1 cellular context compared by ENCODE assay signal in the genomic region with DNA sequence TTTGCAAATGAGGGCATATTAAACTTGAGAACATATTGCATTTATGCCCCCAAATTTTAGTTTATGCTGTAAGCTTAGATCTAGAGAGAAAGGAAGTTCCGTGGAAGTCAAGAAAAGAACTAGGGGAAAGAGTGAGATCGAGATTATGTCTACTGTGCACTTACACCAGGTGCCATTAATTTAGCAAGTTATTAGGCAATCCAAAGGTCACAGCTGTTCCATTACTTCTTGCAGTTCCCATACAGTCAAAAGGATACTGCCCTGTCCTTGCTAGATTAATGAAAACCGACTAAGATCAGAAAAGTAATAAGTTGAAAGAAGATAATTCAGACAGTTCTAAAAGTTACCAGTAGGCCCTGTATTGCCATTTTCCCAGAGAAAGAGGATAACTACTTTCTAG.
TF ChIP-seq lines count a peak whose summit lies in the region.

No MANE protein-coding gene starts in this region.

TF ChIP-seq in K562, 482 proteins besides CTCF, POLR2A, EP300 and RAD21:
- TF ChIP-seq, protein P1, sequence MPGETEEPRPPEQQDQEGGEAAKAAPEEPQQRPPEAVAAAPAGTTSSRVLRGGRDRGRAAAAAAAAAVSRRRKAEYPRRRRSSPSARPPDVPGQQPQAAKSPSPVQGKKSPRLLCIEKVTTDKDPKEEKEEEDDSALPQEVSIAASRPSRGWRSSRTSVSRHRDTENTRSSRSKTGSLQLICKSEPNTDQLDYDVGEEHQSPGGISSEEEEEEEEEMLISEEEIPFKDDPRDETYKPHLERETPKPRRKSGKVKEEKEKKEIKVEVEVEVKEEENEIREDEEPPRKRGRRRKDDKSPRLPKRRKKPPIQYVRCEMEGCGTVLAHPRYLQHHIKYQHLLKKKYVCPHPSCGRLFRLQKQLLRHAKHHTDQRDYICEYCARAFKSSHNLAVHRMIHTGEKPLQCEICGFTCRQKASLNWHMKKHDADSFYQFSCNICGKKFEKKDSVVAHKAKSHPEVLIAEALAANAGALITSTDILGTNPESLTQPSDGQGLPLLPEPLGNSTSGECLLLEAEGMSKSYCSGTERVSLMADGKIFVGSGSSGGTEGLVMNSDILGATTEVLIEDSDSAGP (CRISPR knock-in tag; IDR thresholded peaks at IDR 0.05): no peak
- TF ChIP-seq BDP1 (IDR thresholded peaks at IDR 0.05; ENCODE audit: insufficient read depth, insufficient read length): no peak
- TF ChIP-seq, protein P2, sequence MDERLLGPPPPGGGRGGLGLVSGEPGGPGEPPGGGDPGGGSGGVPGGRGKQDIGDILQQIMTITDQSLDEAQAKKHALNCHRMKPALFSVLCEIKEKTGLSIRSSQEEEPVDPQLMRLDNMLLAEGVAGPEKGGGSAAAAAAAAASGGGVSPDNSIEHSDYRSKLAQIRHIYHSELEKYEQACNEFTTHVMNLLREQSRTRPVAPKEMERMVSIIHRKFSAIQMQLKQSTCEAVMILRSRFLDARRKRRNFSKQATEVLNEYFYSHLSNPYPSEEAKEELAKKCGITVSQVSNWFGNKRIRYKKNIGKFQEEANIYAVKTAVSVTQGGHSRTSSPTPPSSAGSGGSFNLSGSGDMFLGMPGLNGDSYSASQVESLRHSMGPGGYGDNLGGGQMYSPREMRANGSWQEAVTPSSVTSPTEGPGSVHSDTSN (CRISPR knock-in tag; IDR thresholded peaks at IDR 0.05; ENCODE audit: low read depth): no peak
- TF ChIP-seq, protein P2 (tag; conservative IDR thresholded peaks at IDR 0.05; ENCODE audit: low read depth): no peak
- TF ChIP-seq ZC3H8 (IDR thresholded peaks at IDR 0.05): no peak
- TF ChIP-seq, protein P3, sequence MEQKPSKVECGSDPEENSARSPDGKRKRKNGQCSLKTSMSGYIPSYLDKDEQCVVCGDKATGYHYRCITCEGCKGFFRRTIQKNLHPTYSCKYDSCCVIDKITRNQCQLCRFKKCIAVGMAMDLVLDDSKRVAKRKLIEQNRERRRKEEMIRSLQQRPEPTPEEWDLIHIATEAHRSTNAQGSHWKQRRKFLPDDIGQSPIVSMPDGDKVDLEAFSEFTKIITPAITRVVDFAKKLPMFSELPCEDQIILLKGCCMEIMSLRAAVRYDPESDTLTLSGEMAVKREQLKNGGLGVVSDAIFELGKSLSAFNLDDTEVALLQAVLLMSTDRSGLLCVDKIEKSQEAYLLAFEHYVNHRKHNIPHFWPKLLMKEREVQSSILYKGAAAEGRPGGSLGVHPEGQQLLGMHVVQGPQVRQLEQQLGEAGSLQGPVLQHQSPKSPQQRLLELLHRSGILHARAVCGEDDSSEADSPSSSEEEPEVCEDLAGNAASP (IDR thresholded peaks at IDR 0.05): no peak
- TF ChIP-seq, protein P4, sequence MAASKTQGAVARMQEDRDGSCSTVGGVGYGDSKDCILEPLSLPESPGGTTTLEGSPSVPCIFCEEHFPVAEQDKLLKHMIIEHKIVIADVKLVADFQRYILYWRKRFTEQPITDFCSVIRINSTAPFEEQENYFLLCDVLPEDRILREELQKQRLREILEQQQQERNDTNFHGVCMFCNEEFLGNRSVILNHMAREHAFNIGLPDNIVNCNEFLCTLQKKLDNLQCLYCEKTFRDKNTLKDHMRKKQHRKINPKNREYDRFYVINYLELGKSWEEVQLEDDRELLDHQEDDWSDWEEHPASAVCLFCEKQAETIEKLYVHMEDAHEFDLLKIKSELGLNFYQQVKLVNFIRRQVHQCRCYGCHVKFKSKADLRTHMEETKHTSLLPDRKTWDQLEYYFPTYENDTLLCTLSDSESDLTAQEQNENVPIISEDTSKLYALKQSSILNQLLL (CRISPR knock-in tag; IDR thresholded peaks at IDR 0.05; ENCODE audit: borderline replicate concordance): no peak
- no peak for TF ChIP-seq HNRNPH1 (optimal IDR thresholded peaks at IDR 0.05; ENCODE audit: low read depth, low read length)
- TF ChIP-seq GATA2 (CRISPR knock-in tag; IDR thresholded peaks at IDR 0.05): no peak
- TF ChIP-seq, protein P5, sequence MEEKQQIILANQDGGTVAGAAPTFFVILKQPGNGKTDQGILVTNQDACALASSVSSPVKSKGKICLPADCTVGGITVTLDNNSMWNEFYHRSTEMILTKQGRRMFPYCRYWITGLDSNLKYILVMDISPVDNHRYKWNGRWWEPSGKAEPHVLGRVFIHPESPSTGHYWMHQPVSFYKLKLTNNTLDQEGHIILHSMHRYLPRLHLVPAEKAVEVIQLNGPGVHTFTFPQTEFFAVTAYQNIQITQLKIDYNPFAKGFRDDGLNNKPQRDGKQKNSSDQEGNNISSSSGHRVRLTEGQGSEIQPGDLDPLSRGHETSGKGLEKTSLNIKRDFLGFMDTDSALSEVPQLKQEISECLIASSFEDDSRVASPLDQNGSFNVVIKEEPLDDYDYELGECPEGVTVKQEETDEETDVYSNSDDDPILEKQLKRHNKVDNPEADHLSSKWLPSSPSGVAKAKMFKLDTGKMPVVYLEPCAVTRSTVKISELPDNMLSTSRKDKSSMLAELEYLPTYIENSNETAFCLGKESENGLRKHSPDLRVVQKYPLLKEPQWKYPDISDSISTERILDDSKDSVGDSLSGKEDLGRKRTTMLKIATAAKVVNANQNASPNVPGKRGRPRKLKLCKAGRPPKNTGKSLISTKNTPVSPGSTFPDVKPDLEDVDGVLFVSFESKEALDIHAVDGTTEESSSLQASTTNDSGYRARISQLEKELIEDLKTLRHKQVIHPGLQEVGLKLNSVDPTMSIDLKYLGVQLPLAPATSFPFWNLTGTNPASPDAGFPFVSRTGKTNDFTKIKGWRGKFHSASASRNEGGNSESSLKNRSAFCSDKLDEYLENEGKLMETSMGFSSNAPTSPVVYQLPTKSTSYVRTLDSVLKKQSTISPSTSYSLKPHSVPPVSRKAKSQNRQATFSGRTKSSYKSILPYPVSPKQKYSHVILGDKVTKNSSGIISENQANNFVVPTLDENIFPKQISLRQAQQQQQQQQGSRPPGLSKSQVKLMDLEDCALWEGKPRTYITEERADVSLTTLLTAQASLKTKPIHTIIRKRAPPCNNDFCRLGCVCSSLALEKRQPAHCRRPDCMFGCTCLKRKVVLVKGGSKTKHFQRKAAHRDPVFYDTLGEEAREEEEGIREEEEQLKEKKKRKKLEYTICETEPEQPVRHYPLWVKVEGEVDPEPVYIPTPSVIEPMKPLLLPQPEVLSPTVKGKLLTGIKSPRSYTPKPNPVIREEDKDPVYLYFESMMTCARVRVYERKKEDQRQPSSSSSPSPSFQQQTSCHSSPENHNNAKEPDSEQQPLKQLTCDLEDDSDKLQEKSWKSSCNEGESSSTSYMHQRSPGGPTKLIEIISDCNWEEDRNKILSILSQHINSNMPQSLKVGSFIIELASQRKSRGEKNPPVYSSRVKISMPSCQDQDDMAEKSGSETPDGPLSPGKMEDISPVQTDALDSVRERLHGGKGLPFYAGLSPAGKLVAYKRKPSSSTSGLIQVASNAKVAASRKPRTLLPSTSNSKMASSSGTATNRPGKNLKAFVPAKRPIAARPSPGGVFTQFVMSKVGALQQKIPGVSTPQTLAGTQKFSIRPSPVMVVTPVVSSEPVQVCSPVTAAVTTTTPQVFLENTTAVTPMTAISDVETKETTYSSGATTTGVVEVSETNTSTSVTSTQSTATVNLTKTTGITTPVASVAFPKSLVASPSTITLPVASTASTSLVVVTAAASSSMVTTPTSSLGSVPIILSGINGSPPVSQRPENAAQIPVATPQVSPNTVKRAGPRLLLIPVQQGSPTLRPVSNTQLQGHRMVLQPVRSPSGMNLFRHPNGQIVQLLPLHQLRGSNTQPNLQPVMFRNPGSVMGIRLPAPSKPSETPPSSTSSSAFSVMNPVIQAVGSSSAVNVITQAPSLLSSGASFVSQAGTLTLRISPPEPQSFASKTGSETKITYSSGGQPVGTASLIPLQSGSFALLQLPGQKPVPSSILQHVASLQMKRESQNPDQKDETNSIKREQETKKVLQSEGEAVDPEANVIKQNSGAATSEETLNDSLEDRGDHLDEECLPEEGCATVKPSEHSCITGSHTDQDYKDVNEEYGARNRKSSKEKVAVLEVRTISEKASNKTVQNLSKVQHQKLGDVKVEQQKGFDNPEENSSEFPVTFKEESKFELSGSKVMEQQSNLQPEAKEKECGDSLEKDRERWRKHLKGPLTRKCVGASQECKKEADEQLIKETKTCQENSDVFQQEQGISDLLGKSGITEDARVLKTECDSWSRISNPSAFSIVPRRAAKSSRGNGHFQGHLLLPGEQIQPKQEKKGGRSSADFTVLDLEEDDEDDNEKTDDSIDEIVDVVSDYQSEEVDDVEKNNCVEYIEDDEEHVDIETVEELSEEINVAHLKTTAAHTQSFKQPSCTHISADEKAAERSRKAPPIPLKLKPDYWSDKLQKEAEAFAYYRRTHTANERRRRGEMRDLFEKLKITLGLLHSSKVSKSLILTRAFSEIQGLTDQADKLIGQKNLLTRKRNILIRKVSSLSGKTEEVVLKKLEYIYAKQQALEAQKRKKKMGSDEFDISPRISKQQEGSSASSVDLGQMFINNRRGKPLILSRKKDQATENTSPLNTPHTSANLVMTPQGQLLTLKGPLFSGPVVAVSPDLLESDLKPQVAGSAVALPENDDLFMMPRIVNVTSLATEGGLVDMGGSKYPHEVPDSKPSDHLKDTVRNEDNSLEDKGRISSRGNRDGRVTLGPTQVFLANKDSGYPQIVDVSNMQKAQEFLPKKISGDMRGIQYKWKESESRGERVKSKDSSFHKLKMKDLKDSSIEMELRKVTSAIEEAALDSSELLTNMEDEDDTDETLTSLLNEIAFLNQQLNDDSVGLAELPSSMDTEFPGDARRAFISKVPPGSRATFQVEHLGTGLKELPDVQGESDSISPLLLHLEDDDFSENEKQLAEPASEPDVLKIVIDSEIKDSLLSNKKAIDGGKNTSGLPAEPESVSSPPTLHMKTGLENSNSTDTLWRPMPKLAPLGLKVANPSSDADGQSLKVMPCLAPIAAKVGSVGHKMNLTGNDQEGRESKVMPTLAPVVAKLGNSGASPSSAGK (IDR thresholded peaks at IDR 0.05): no peak
- TF ChIP-seq, protein P6, sequence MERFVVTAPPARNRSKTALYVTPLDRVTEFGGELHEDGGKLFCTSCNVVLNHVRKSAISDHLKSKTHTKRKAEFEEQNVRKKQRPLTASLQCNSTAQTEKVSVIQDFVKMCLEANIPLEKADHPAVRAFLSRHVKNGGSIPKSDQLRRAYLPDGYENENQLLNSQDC (CRISPR knock-in tag; IDR thresholded peaks at IDR 0.05): no peak
- TF ChIP-seq ARNT (IDR thresholded peaks at IDR 0.05): no peak
- TF ChIP-seq CBX1 (IDR thresholded peaks at IDR 0.05; ENCODE audit: low read depth): no peak
- no peak for TF ChIP-seq ZNF274 (IDR thresholded peaks at IDR 0.05; ENCODE audit: borderline replicate concordance, low read depth, low read length)
- no peak for TF ChIP-seq ZFP1 (CRISPR knock-in tag; IDR thresholded peaks at IDR 0.05)
TF ChIP-seq in K562: peak in this region for 0.
